In the genomic region with DNA sequence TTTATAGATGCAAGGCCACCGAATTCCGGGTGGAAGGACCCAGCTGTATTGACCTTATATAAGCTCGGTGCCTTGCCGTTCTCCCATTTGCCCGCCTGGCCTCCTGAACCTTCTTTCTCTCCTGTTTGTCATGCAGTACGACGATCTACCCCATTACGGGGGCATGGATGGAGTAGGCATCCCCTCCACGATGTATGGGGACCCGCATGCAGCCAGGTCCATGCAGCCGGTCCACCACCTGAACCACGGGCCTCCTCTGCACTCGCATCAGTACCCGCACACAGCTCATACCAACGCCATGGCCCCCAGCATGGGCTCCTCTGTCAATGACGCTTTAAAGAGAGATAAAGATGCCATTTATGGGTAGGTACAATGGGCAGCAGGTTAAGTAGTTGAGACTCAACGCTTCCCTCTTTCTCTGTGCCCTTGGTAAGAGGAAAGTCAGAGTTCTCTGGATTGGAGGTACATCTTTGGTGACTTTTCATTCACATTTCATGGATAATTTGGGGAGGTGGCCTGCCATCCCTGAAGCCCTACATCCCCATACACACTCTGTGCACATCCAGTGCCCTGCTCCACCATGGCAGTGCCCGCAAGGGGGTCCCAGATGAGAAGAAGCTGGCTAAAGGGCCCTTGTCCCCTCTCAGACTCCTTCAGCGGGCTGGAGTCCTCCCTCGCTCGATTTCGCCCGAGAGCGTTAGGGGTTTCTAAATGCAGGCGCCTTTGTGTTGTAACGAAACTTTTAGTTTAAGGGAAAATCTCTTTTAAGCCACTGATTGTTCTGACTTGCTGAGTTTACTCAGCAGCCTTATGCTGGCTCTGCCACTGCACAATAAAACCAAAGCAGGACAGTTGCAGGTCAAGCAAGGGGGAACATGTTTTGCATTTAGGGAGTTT, we compare ENCODE assay signal across 11 cellular contexts. TPM values are rescaled to one million over a fixed set of nuclear protein-coding genes. Genes with fewer than 3 reads are reported as not detected.
A peak's percentile ranks its signal among the peaks of the same experiment; 100 is the strongest.
DNase-seq lines count a peak whose midpoint lies in the region; ATAC-seq and TF ChIP-seq lines count a peak whose summit lies in the region.
"Had no signal": no experiment of that assay in that cellular context is flagged by ENCODE, and none has a peak within 500 bp of the region (broad histone marks: within the 10 kb centered on the region; RNA-seq: fewer than 3 reads in every experiment).

No MANE protein-coding gene starts in this region.

- intact Hi-C loops in CD8-positive, alpha-beta T cell (cut with DNase I, micrococcal nuclease): no loop called here

- H2AFZ ChIP-seq in osteoblast (ENCODE audit: low read length): peak overlapping the region; percentile 80

- H3K27ac ChIP-seq in osteoblast (ENCODE audit: low read depth, low read length): peak overlapping the region; percentile 86
- H3K27ac ChIP-seq in CD8-positive, alpha-beta T cell (ENCODE audit: low read depth, low read length): no peak overlapping the region

- no peaks in the 10 kb centered on the region for H3K4me1 ChIP-seq in BE2C
- H3K4me1 ChIP-seq in osteoblast (ENCODE audit: insufficient read depth, low read length): peaks cover 21% of the 10 kb centered on the region
- peaks cover 13% of the 10 kb centered on the region for H3K4me1 ChIP-seq in CD8-positive, alpha-beta T cell (ENCODE audit: insufficient read depth, low read length)

- CTCF ChIA-PET in CD8-positive, alpha-beta T cell (lab: Charles Lee): no interaction called here

- DNase-seq in BE2C (no peak), NOMO-1 treated with dmso at 0.1 percent for 144 hours (lab: John Stamatoyannopoulos, UW; ENCODE audit: unreplicated experiment) (peak; percentile 34), fibroblast of villous mesenchyme (ENCODE audit: low read depth) (peak; percentile 55), osteoblast (ENCODE audit: insufficient read length, low spot score, missing footprints) (no peak), SIG-M5 (lab: John Stamatoyannopoulos, UW) (no peak), AG08396 (ENCODE audit: low spot score) (no peak)
- DNase-seq in CD8-positive, alpha-beta T cell: no peak
- DNase-seq: dermis blood vessel endothelial cell, GDM1 had no signal

- H4K20me1 ChIP-seq in osteoblast (ENCODE audit: insufficient read depth, low read length): no peaks in the 10 kb centered on the region

- TF ChIP-seq CTCF in BE2C (IDR thresholded peaks at IDR 0.05; ENCODE audit: low read depth, low read length) (no peak), fibroblast of villous mesenchyme (IDR thresholded peaks at IDR 0.05; ENCODE audit: insufficient read depth, low read depth, low read length) (no peak), osteoblast (IDR thresholded peaks at IDR 0.05; ENCODE audit: extremely low read depth, low read depth, low read length) (no peak)
- TF ChIP-seq CTCF in CD8-positive, alpha-beta T cell (IDR thresholded peaks at IDR 0.05): no peak

- H3K36me3 Mint-ChIP-seq in CD8-positive, alpha-beta T cell: no peaks in the 10 kb centered on the region

- H3K9me3 ChIP-seq in BE2C (no peaks in the 10 kb centered on the region), osteoblast (ENCODE audit: low read depth, low read length) (no peaks in the 10 kb centered on the region)
- no peaks in the 10 kb centered on the region for H3K9me3 ChIP-seq in CD8-positive, alpha-beta T cell (ENCODE audit: low read length)

- no peak overlapping the region for H3K4me3 Mint-ChIP-seq in CD8-positive, alpha-beta T cell

- no peaks in the 10 kb centered on the region for H3K9me3 Mint-ChIP-seq in CD8-positive, alpha-beta T cell

- H3K27me3 ChIP-seq in BE2C (no peaks in the 10 kb centered on the region), osteoblast (ENCODE audit: insufficient read depth, low read length) (no peaks in the 10 kb centered on the region)
- peaks cover 18% of the 10 kb centered on the region for H3K27me3 ChIP-seq in CD8-positive, alpha-beta T cell (ENCODE audit: insufficient read depth, low read length)

- peaks cover 29% of the 10 kb centered on the region for H3K4me1 Mint-ChIP-seq in CD8-positive, alpha-beta T cell (ENCODE audit: low read depth)

- H3K36me3 ChIP-seq in BE2C: no peaks in the 10 kb centered on the region
- H3K36me3 ChIP-seq in osteoblast (ENCODE audit: insufficient read depth, low read length): peaks cover 4% of the 10 kb centered on the region
- H3K36me3 ChIP-seq in CD8-positive, alpha-beta T cell (ENCODE audit: insufficient read depth, low read length): no peaks in the 10 kb centered on the region

- POLR2A ChIA-PET in CD8-positive, alpha-beta T cell (lab: Charles Lee): no interaction called here

- peaks cover 51% of the 10 kb centered on the region for H3K79me2 ChIP-seq in osteoblast (ENCODE audit: insufficient read depth, low read length)

- H3K4me3 ChIP-seq in BE2C (ENCODE audit: low read depth, low read length): peak overlapping the region; percentile 83
- peak overlapping the region; percentile 85 for H3K4me3 ChIP-seq in fibroblast of villous mesenchyme (ENCODE audit: low read depth, low read length)
- H3K4me3 ChIP-seq in osteoblast (ENCODE audit: insufficient read depth, low read length): peak overlapping the region; percentile 86
- H3K4me3 ChIP-seq in CD8-positive, alpha-beta T cell (ENCODE audit: low read depth, low read length): no peak overlapping the region

- peaks cover 73% of the 10 kb centered on the region for H3K27me3 Mint-ChIP-seq in CD8-positive, alpha-beta T cell (ENCODE audit: low read depth)

- no peak overlapping the region for H3K27ac Mint-ChIP-seq in CD8-positive, alpha-beta T cell

- peak overlapping the region; percentile 100 for H3K4me2 ChIP-seq in osteoblast (ENCODE audit: insufficient read depth, low read length)

- no peak for ATAC-seq in CD8-positive, alpha-beta T cell
- no peak for ATAC-seq in HG02970 (IDR thresholded peaks at IDR 0.05; ENCODE audit: low FRiP score, unreplicated experiment)
- ATAC-seq: Panc1 had no signal

RNA-seq across cellular contexts. Expression of gene MEIS1, which starts 2.9 kb away (rescaled TPM):
- polyA plus RNA-seq in BE2C (2012; ENCODE audit: insufficient read depth, insufficient read length, low read depth): 21.8 TPM
- total RNA-seq in fibroblast of villous mesenchyme: 87.3 and 107 TPM in 2 replicates
- 11.9 and 15.9 TPM in 2 replicates for total RNA-seq in osteoblast
- not detected for total RNA-seq in CD8-positive, alpha-beta T cell

Comparison
In these comparisons a context has a peak if more than half of its experiments do, and no peak if none do; other contexts are left out.
1. DNase-seq: peak in NOMO-1 treated with dmso at 0.1 percent for 144 hours (single experiment) and fibroblast of villous mesenchyme (single experiment); none in BE2C (single experiment), osteoblast (single experiment), SIG-M5 (single experiment), AG08396 (single experiment) and CD8-positive, alpha-beta T cell (0 of 7).
2. RNA of gene MEIS1, which starts 2.9 kb away (total RNA-seq): 87.3 to 107 TPM in fibroblast of villous mesenchyme and 11.9 to 15.9 TPM in osteoblast; not detected in CD8-positive, alpha-beta T cell; every median in the first group is over 10 times any median in the second.